8 cellular contexts compared by ENCODE assay signal in genomic region chr16:53775821-53776431, GRCh38.
A peak's percentile ranks its signal among the peaks of the same experiment; 100 is the strongest.
DNase-seq lines count a peak whose midpoint lies in the region; ATAC-seq, FAIRE-seq and TF ChIP-seq lines count a peak whose summit lies in the region.

No MANE protein-coding gene starts in this region.

- TF ChIP-seq RAD21 in A549 (conservative IDR thresholded peaks at IDR 0.05 in 1 of 2, IDR thresholded peaks at IDR 0.05 in 1 of 2), result peak; percentile 11 to 56; a peak in 4 of 5 replicates

- ATAC-seq in A549 (peak; percentile 80 to 89), left lobe of liver (peak; percentile 64), GM19452 (IDR thresholded peaks at IDR 0.05; ENCODE audit: unreplicated experiment) (no peak), HG02981 (IDR thresholded peaks at IDR 0.05; ENCODE audit: unreplicated experiment) (no peak)

- WGBS in A549 (ENCODE audit: missing lambda C conversion rate), result 4% methylated on average over 7 of the region's 7 CpGs

- H3K27ac ChIP-seq in A549 (peak overlapping the region; percentile 72 to 80), ascending aorta (peak overlapping the region; percentile 19 to 46)

- H3K4me1 ChIP-seq in A549, result peaks cover 79% of the 10 kb centered on the region
- H3K4me1 ChIP-seq in ascending aorta, result peaks cover 3 to 33% of the 10 kb centered on the region in 2 donors

- CTCF ChIA-PET in A549 (lab: Yijun Ruan, JAX), result interaction anchor here (0.5 to 2.1 kb wide), 10 partner anchors 9 to 1160 kb away, joined by 3 to 10 read pairs (median 4); no protein-coding TSS in a partner anchor

- peak; percentile 73 for FAIRE-seq in A549 (lab: Jason Lieb, UNC)
- peak; percentile 89 for FAIRE-seq in HTR-8/SVneo (lab: Jason Lieb, UNC)

- TF ChIP-seq POLR2A in A549 (IDR thresholded peaks at IDR 0.05; ENCODE audit: low read length), result no peak

- peak overlapping the region; percentile 77 for H3K4me2 ChIP-seq in A549

- no peak for TF ChIP-seq CTCF in A549 (IDR thresholded peaks at IDR 0.05)
- TF ChIP-seq CTCF in ascending aorta (IDR thresholded peaks at IDR 0.05), result no peak

- H3K27me3 ChIP-seq in ascending aorta, result no peaks in the 10 kb centered on the region

- intact Hi-C loops in ascending aorta (cut with DNase I), result loop anchor here (5.0 to 10.0 kb wide), 2 partner anchors 41 to 509 kb away; partner anchors contain the start of gene IRX3

- peak; percentile 39 to 88 for DNase-seq in A549 (ENCODE audit: low read depth in 1 of 2, low spot score in 1 of 2)
- DNase-seq in HTR-8/SVneo (ENCODE audit: insufficient read length, low spot score), result peak; percentile 31
- DNase-seq in ascending aorta (ENCODE audit: low spot score in 2 of 2), result peak in 1 of 2 donors; percentile 69
- no peak for DNase-seq in left lobe of liver (ENCODE audit: low spot score)
- no peak for DNase-seq in NCI-H2171 (lab: John Stamatoyannopoulos, UW)
- no peak for DNase-seq in activated CD4-positive, alpha-beta T cell treated with anti-CD3 and anti-CD28 coated beads for 4 hours

- 0 out of 3 replicates have a peak overlapping the region, but pooled peaks have one; percentile 1 for H3K4me3 ChIP-seq in A549
- H3K4me3 ChIP-seq in ascending aorta, result no peak overlapping the region

- no peaks in the 10 kb centered on the region for H3K9me3 ChIP-seq in A549
- no peaks in the 10 kb centered on the region for H3K9me3 ChIP-seq in ascending aorta

- H3K36me3 ChIP-seq in ascending aorta, result no peaks in the 10 kb centered on the region

- POLR2A ChIA-PET in A549 (lab: Yijun Ruan, JAX), result interaction anchor here (1.0 to 2.4 kb wide), 4 partner anchors 42 to 1154 kb away, joined by 3 to 14 read pairs (median 4); partner anchors contain the start of gene IRX5

- peak in 1 of 2 experiments; percentile 39; a peak in 2 of 5 replicates for TF ChIP-seq EP300 in A549 (IDR thresholded peaks at IDR 0.05)

TF ChIP-seq in A549, 52 proteins besides CTCF, POLR2A, EP300 and RAD21:
- TF ChIP-seq HEYL (CRISPR knock-in tag; IDR thresholded peaks at IDR 0.05) (no peak), HOXB13 (CRISPR knock-in tag; IDR thresholded peaks at IDR 0.05; ENCODE audit: low read depth) (no peak), ZNF302 (CRISPR knock-in tag; IDR thresholded peaks at IDR 0.05) (no peak), PHF8 (IDR thresholded peaks at IDR 0.05; ENCODE audit: borderline replicate concordance, low read depth) (no peak), ELK1 (IDR thresholded peaks at IDR 0.05; ENCODE audit: low read depth, low read length) (no peak), PBX3 (IDR thresholded peaks at IDR 0.05) (no peak), ZSCAN20 (CRISPR knock-in tag; IDR thresholded peaks at IDR 0.05) (no peak), FOSL2 (IDR thresholded peaks at IDR 0.05) (no peak), FOSL2 (CRISPR knock-in tag; IDR thresholded peaks at IDR 0.05) (no peak; the same call in 1 of the 2 replicates), SMC3 (IDR thresholded peaks at IDR 0.05) (peak; percentile 37; the same call in 1 of the 3 replicates), SREBF2 (IDR thresholded peaks at IDR 0.05) (no peak), MYC (IDR thresholded peaks at IDR 0.05; ENCODE audit: borderline replicate concordance, low read length) (no peak), HES2 (IDR thresholded peaks at IDR 0.05) (peak; percentile 70), RNF2 (IDR thresholded peaks at IDR 0.05; ENCODE audit: borderline replicate concordance, low read depth) (no peak), GATA3 (IDR thresholded peaks at IDR 0.05; ENCODE audit: borderline replicate concordance) (peak; percentile 61), JUNB (IDR thresholded peaks at IDR 0.05) (peak; percentile 59), BCL3 (IDR thresholded peaks at IDR 0.05) (no peak; the same call in 2 of the 3 replicates), CEBPB (IDR thresholded peaks at IDR 0.05) (peak; percentile 96 to 97), JUN (IDR thresholded peaks at IDR 0.05) (peak; percentile 59 to 79; a peak in 4 of 5 replicates)

Comparison
In these comparisons a context has a peak if more than half of its experiments do, and no peak if none do; other contexts are left out.
1. ATAC-seq: peak in A549 (2 of 2) and left lobe of liver (single experiment); none in GM19452 (single experiment) and HG02981 (single experiment).
2. DNase-seq: peak in A549 (2 of 2) and HTR-8/SVneo (single experiment); none in left lobe of liver (single experiment), NCI-H2171 (single experiment) and activated CD4-positive, alpha-beta T cell treated with anti-CD3 and anti-CD28 coated beads for 4 hours (0 of 2).